25 cellular contexts compared by ENCODE assay signal in genomic region chr9:4927701-4928100, GRCh38. TPM values are rescaled to one million over a fixed set of nuclear protein-coding genes. Genes with fewer than 3 reads are reported as not detected.
DNase-seq lines count a peak whose midpoint lies in the region; ATAC-seq and TF ChIP-seq lines count a peak whose summit lies in the region.
"Had no signal": no experiment of that assay in that cellular context is flagged by ENCODE, and none has a peak within 500 bp of the region (broad histone marks: within the 10 kb centered on the region; RNA-seq: fewer than 3 reads in every experiment).

No MANE protein-coding gene starts in this region.

- H3K27ac ChIP-seq in endodermal cell (ENCODE audit: low read depth, low read length) (no peak overlapping the region), gastrocnemius medialis (peak overlapping the region; percentile 24 to 49 (median 40))
- H3K27ac ChIP-seq: dorsolateral prefrontal cortex, left lung, uterus had no signal

- H3K27ac Mint-ChIP-seq in endodermal cell, result peak overlapping the region; percentile 19
- H3K27ac Mint-ChIP-seq in MCF 10A (ENCODE audit: low read depth, unreplicated experiment), result no peak overlapping the region
- H3K27ac Mint-ChIP-seq: activated naive CD4-positive, alpha-beta T cell treated with anti-CD3 and anti-CD28 coated beads, Interleukin-2, amount 50 U/mL, for 24 hours; HFFc6; stimulated activated memory B cell treated with anti-CD40 and anti-IgM and Interleukin-4, amounts not matched to agents 10 μg/mL and 1 μg/mL and 100 μg/mL, for 72 hours had no signal

- no peaks in the 10 kb centered on the region for H3K36me3 Mint-ChIP-seq in endodermal cell (ENCODE audit: low read depth)
- H3K36me3 Mint-ChIP-seq in MCF 10A (ENCODE audit: insufficient read depth, unreplicated experiment), result no peaks in the 10 kb centered on the region
- H3K36me3 Mint-ChIP-seq: CD14-positive monocyte; stimulated activated memory B cell treated with anti-CD40 and anti-IgM and Interleukin-4, amounts not matched to agents 10 μg/mL and 1 μg/mL and 100 μg/mL, for 72 hours had no signal

- ATAC-seq in gastrocnemius medialis (peak in 1 of 2 donors; percentile 17), HG03159 (IDR thresholded peaks at IDR 0.05; ENCODE audit: unreplicated experiment) (no peak)
- ATAC-seq: left lung; stimulated activated memory B cell treated with anti-CD40 and anti-IgM and Interleukin-4, amounts not matched to agents 10 μg/mL and 1 μg/mL and 100 μg/mL, for 72 hours had no signal

- TF ChIP-seq POLR2A in gastrocnemius medialis (IDR thresholded peaks at IDR 0.05), result no peak

- H3K27me3 ChIP-seq in endodermal cell (ENCODE audit: control insufficient read depth, insufficient read depth, low read length, poor library complexity, severe bottlenecking) (no peaks in the 10 kb centered on the region), gastrocnemius medialis (no peaks in the 10 kb centered on the region), MG63 (no peaks in the 10 kb centered on the region)
- H3K27me3 ChIP-seq: dorsolateral prefrontal cortex, left lung, uterus had no signal

- H3K4me3 ChIP-seq in LNCaP clone FGC (ENCODE audit: low read depth, low read length) (no peak overlapping the region), endodermal cell (ENCODE audit: low read length) (no peak overlapping the region), gastrocnemius medialis (peak overlapping the region in 1 of 4 donors; percentile 6), MG63 (no peak overlapping the region)
- H3K4me3 ChIP-seq: dorsolateral prefrontal cortex, left lung, uterus had no signal

- TF ChIP-seq CTCF in LNCaP clone FGC (IDR thresholded peaks at IDR 0.05; ENCODE audit: control insufficient read depth, extremely low read depth, insufficient read depth), result no peak
- no peak for TF ChIP-seq CTCF in endodermal cell (conservative IDR thresholded peaks at IDR 0.05)
- no peak for TF ChIP-seq CTCF in gastrocnemius medialis (IDR thresholded peaks at IDR 0.05 in 4 of 5, conservative IDR thresholded peaks at IDR 0.05 in 1 of 5)
- TF ChIP-seq CTCF in MCF 10A (IDR thresholded peaks at IDR 0.05; ENCODE audit: unreplicated experiment), result no peak

- DNase-seq in EH (ENCODE audit: low read depth), result peak; percentile 48
- peak; percentile 59 for DNase-seq in LNCaP clone FGC (ENCODE audit: low read depth)
- DNase-seq in endodermal cell, result no peak
- DNase-seq in gastrocnemius medialis, result no peak
- no peak for DNase-seq in T-helper 9 cell
- DNase-seq in MCF 10A (ENCODE audit: unreplicated experiment), result no peak
- DNase-seq in MG63, result no peak
- DNase-seq: ACHN; activated CD4-positive, alpha-beta T cell treated with anti-CD3 and anti-CD28 coated beads for 48 hours; aorta; central memory CD4-positive, alpha-beta T cell; dorsolateral prefrontal cortex; foreskin melanocyte; HFFc6; left lung; NCI-H187; NCI-H526 treated with DMSO at 0.1 percent for 48 hours; stimulated activated CD4-positive, alpha-beta T cell treated with anti-CD3 and anti-CD28 coated beads, Interleukin-4, amount 100 ng/mL, for 1 hour; uterus had no signal

- H3K9ac ChIP-seq in endodermal cell (ENCODE audit: extremely low read depth, low read length, poor library complexity, severe bottlenecking), result no peak overlapping the region

- H3K9me3 ChIP-seq in endodermal cell (ENCODE audit: control insufficient read depth, low read length), result no peaks in the 10 kb centered on the region
- H3K9me3 ChIP-seq in gastrocnemius medialis, result no peaks in the 10 kb centered on the region
- no peaks in the 10 kb centered on the region for H3K9me3 ChIP-seq in MG63
- H3K9me3 ChIP-seq: left lung, uterus had no signal

- no TSS peak for BruUV-seq in MCF 10A (replicated peaks; lab: Mats Ljungman, UMichigan)

- H3K36me3 ChIP-seq in endodermal cell (ENCODE audit: control insufficient read depth, insufficient read depth, low read length) (no peaks in the 10 kb centered on the region), gastrocnemius medialis (no peaks in the 10 kb centered on the region), MG63 (no peaks in the 10 kb centered on the region)
- H3K36me3 ChIP-seq: left lung, uterus had no signal

- H3K9me3 Mint-ChIP-seq in endodermal cell, result peaks cover 2% of the 10 kb centered on the region
- H3K9me3 Mint-ChIP-seq in MCF 10A (ENCODE audit: unreplicated experiment), result no peaks in the 10 kb centered on the region
- H3K9me3 Mint-ChIP-seq: activated naive CD4-positive, alpha-beta T cell treated with anti-CD3 and anti-CD28 coated beads, Interleukin-2, amount 50 U/mL, for 24 hours; activated T-helper 1 cell treated with anti-CD3 and anti-CD28 coated beads, Interleukin-12 subunit alpha, Interleukin-12 subunit beta, Interleukin-2, Interleukin-4 antibody, amounts not matched to agents 30 ng/mL and 10 ng/mL and 1 ng/mL, durations not matched to agents 14 hours and 24 hours and 36 hours; CD14-positive monocyte; HFFc6; stimulated activated memory B cell treated with anti-CD40 and anti-IgM and Interleukin-4, amounts not matched to agents 10 μg/mL and 1 μg/mL and 100 μg/mL, for 72 hours; T-helper 1 cell treated with Interleukin-12 subunit alpha and Interleukin-12 subunit beta and Interleukin-4 antibody, amounts not matched to agents 30 μg/mL and 1 μg/mL, for 36 hours had no signal

- no peak overlapping the region for H3K4me3 Mint-ChIP-seq in endodermal cell
- H3K4me3 Mint-ChIP-seq in MCF 10A (ENCODE audit: unreplicated experiment), result no peak overlapping the region
- H3K4me3 Mint-ChIP-seq: activated naive CD4-positive, alpha-beta T cell treated with anti-CD3 and anti-CD28 coated beads, Interleukin-2, amount 50 U/mL, for 24 hours; activated T-helper 1 cell treated with anti-CD3 and anti-CD28 coated beads, Interleukin-12 subunit alpha, Interleukin-12 subunit beta, Interleukin-2, Interleukin-4 antibody, amounts not matched to agents 30 ng/mL and 10 ng/mL and 1 ng/mL, durations not matched to agents 14 hours and 24 hours and 36 hours; CD14-positive monocyte; HFFc6; stimulated activated memory B cell treated with anti-CD40 and anti-IgM and Interleukin-4, amounts not matched to agents 10 μg/mL and 1 μg/mL and 100 μg/mL, for 72 hours; T-helper 1 cell treated with Interleukin-12 subunit alpha and Interleukin-12 subunit beta and Interleukin-4 antibody, amounts not matched to agents 30 μg/mL and 1 μg/mL, for 36 hours had no signal

- H3K4me1 Mint-ChIP-seq in endodermal cell (peaks cover 13% of the 10 kb centered on the region), MCF 10A (ENCODE audit: insufficient read depth, unreplicated experiment) (peaks cover 5% of the 10 kb centered on the region)

- in situ Hi-C loops in gastrocnemius medialis (cut with MboI; ENCODE audit: low sequenced_read_pairs in 4 of 4), result no loop called here

- intact Hi-C loops in gastrocnemius medialis (cut with DNase I; ENCODE audit: low total_unique reads), result loop anchor here (5.0 kb wide), 1 partner anchor 165 kb away; no protein-coding TSS in a partner anchor
- intact Hi-C loops in MCF 10A (cut with micrococcal nuclease), result loop anchor here (10.0 kb wide), 1 partner anchor 57 kb away; the partner anchor contains the start of gene JAK2

- POLR2A ChIA-PET in MCF 10A (lab: Yijun Ruan, JAX), result no interaction called here

- CTCF ChIA-PET in MCF 10A (lab: Yijun Ruan, JAX), result interaction anchor here (0.7 to 0.9 kb wide), 2 partner anchors 18 to 169 kb away, joined by 4 to 5 read pairs; no protein-coding TSS in a partner anchor

- 81 to 89% methylated on average over 5 of the region's 5 CpGs for WGBS in endodermal cell (ENCODE audit: insufficient coverage in 1 of 2, insufficient read length in 1 of 2), 2 experiments

- H3K4me1 ChIP-seq in endodermal cell (ENCODE audit: control insufficient read depth, insufficient read depth, low read length), result peaks cover 6% of the 10 kb centered on the region
- H3K4me1 ChIP-seq in gastrocnemius medialis, result peaks cover 34 to 46% of the 10 kb centered on the region in 2 donors
- H3K4me1 ChIP-seq: uterus had no signal

- H3K27me3 Mint-ChIP-seq in endodermal cell (ENCODE audit: insufficient read depth), result no peaks in the 10 kb centered on the region
- no peaks in the 10 kb centered on the region for H3K27me3 Mint-ChIP-seq in MCF 10A (ENCODE audit: insufficient read depth, unreplicated experiment)
- H3K27me3 Mint-ChIP-seq: activated naive CD4-positive, alpha-beta T cell treated with anti-CD3 and anti-CD28 coated beads, Interleukin-2, amount 50 U/mL, for 24 hours; stimulated activated memory B cell treated with anti-CD40 and anti-IgM and Interleukin-4, amounts not matched to agents 10 μg/mL and 1 μg/mL and 100 μg/mL, for 72 hours had no signal

RNA-seq across cellular contexts. Expression of gene JAK2, which starts 57.4 kb away (rescaled TPM):
- total RNA-seq in endodermal cell (10 to 100 TPM; 10.4 to 12.3 TPM), gastrocnemius medialis (10 to 100 TPM in 2 of 4 donors, 1 to 10 TPM in 2; 4.6 to 16.5 (median 9.0) TPM), MCF 10A (2022) (4.3 and 6.6 TPM in 2 replicates)
- polyA plus RNA-seq in endodermal cell (2013, experiment 1 of 2), result 4.2 TPM
- 3.6 TPM for polyA plus RNA-seq in endodermal cell (2013, experiment 2 of 2)
- total RNA-seq in MG63 (2014; rRNA removed; shearing (Covaris generic); ENCODE audit: low replicate concordance), result 0.81 and 4.2 TPM in 2 replicates

Comparison
In these comparisons a context has a peak if more than half of its experiments do, and no peak if none do; other contexts are left out.
1. DNase-seq: peak in EH (single experiment) and LNCaP clone FGC (single experiment); none in endodermal cell (single experiment), gastrocnemius medialis (0 of 2), T-helper 9 cell (single experiment), MCF 10A (single experiment) and MG63 (single experiment).